ENCODE assay signal across 21 cellular contexts in the genomic region with DNA sequence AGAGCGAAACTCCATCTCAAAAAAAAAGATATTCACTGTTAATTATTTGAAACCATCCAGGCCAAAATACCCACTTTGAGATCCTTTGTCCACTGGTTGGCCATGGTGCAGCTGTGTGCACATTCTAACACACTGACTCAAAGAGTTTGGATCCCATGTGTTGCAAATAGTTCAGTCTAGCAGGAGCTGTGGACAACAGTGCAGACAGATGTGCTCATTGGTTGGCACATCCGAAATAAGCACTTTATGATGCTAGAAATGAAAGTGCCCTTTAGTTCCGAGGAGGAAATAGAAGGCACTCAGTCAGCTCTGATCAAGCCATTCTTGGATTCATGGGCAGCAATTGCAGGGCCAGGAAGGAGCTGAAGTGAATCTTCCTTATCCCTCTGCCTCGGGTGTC.
"Had no signal": no experiment of that assay in that cellular context is flagged by ENCODE, and none has a peak within 500 bp of the region (broad histone marks: within the 10 kb centered on the region; RNA-seq: fewer than 3 reads in every experiment).

No MANE protein-coding gene starts in this region.

- H3K4me1 ChIP-seq: adrenal gland, ascending aorta, colonic mucosa, esophagus squamous epithelium, transverse colon had no signal

- H3K27ac ChIP-seq: adrenal gland, ascending aorta, brain microvascular endothelial cell, colonic mucosa, esophagus squamous epithelium, suprapubic skin, transverse colon had no signal

- H3K36me3 ChIP-seq: adrenal gland, ascending aorta, brain microvascular endothelial cell, colonic mucosa, esophagus squamous epithelium, suprapubic skin, transverse colon had no signal

- H3K9me3 ChIP-seq: adrenal gland, ascending aorta, colonic mucosa, esophagus squamous epithelium, mucosa of descending colon, suprapubic skin, transverse colon had no signal

- DNase-seq: activated B cell treated with CpG ODN at 0.5 μM for 24 hours; activated CD4-positive, alpha-beta T cell treated with anti-CD3 and anti-CD28 coated beads for 4 hours; activated CD4-positive, alpha-beta T cell treated with anti-CD3 and anti-CD28 coated beads, Interleukin-2, amount 50 U/mL, for 48 hours; activated CD8-positive, alpha-beta memory T cell treated with anti-CD3 and anti-CD28 coated beads, Interleukin-2, amount 50 U/mL, for 48 hours; activated naive CD4-positive, alpha-beta T cell; activated T-cell treated with anti-CD3 and anti-CD28 coated beads, Interleukin-2, amount 50 U/mL, for 4 hours; brain microvascular endothelial cell; colonic mucosa; endodermal cell; esophagus squamous epithelium; hippocampal formation; left cardiac atrium; mesenchymal stem cell; mucosa of descending colon; naive thymus-derived CD4-positive, alpha-beta T cell; stimulated activated CD4-positive, alpha-beta T cell treated with anti-CD3 and anti-CD28 coated beads, Interleukin-12 subunit alpha, Interleukin-12 subunit beta, amount 100 ng/mL, for 4 hours; T1000; transverse colon had no signal

- H3K27me3 ChIP-seq: adrenal gland, ascending aorta, brain microvascular endothelial cell, colonic mucosa, esophagus squamous epithelium, suprapubic skin, transverse colon had no signal

- H3K4me3 ChIP-seq: adrenal gland, ascending aorta, colonic mucosa, esophagus squamous epithelium, mucosa of descending colon, suprapubic skin, transverse colon had no signal
